21 cellular contexts compared by ENCODE assay signal in genomic region chr13:38372818-38373217, GRCh38. TPM values are rescaled to one million over a fixed set of nuclear protein-coding genes. Genes with fewer than 3 reads are reported as not detected.
A peak's percentile ranks its signal among the peaks of the same experiment; 100 is the strongest.
DNase-seq lines count a peak whose midpoint lies in the region; ATAC-seq, FAIRE-seq and TF ChIP-seq lines count a peak whose summit lies in the region.
"Had no signal": no experiment of that assay in that cellular context is flagged by ENCODE, and none has a peak within 500 bp of the region (broad histone marks: within the 10 kb centered on the region; RNA-seq: fewer than 3 reads in every experiment).

No MANE protein-coding gene starts in this region.

- H3K9ac ChIP-seq in HepG2 (ENCODE audit: insufficient read depth, low read depth, low read length) (no peak overlapping the region), trophoblast cell (ENCODE audit: low read length) (no peak overlapping the region), neuronal stem cell (ENCODE audit: low read depth, low read length, poor library complexity) (no peak overlapping the region)

- H2AK5ac ChIP-seq in trophoblast cell (ENCODE audit: low read length) (no peak overlapping the region), neuronal stem cell (ENCODE audit: low read depth, low read length) (no peak overlapping the region)

- POLR2A ChIA-PET in HEK293 (lab: Yijun Ruan, JAX) (no interaction called here), HepG2 (lab: Yijun Ruan, JAX) (interaction anchor here (1.4 kb wide), 1 partner anchor 23 kb away, joined by 5 read pairs; the partner anchor contains the start of gene UFM1)

- H3K9me3 ChIP-seq in HEK293 (ENCODE audit: control insufficient read depth, insufficient read depth, low read depth, low read length) (no peaks in the 10 kb centered on the region), HepG2 (ENCODE audit: low read length) (no peaks in the 10 kb centered on the region), trophoblast cell (ENCODE audit: insufficient read depth, low read depth, low read length) (no peaks in the 10 kb centered on the region), neuronal stem cell (replicated peaks in 1 of 2; ENCODE audit: control insufficient read depth in 2 of 2, insufficient read depth in 1 of 2, low read depth in 1 of 2, low read length in 2 of 2) (no peaks in the 10 kb centered on the region)
- H3K9me3 ChIP-seq: SJSA1 had no signal

- intact Hi-C loops in HepG2 (cut with micrococcal nuclease; ENCODE audit: unreplicated experiment): no loop called here

- FAIRE-seq in HepG2 (lab: Jason Lieb, UNC): no peak
- FAIRE-seq: A204.1 had no signal

- no peak for TF ChIP-seq RAD21 in HepG2 (CRISPR knock-in tag; IDR thresholded peaks at IDR 0.05)

- H3K14ac ChIP-seq in trophoblast cell (ENCODE audit: low read length): no peak overlapping the region
- no peak overlapping the region for H3K14ac ChIP-seq in neuronal stem cell (ENCODE audit: low read length)

- H3K27me3 ChIP-seq in HepG2 (ENCODE audit: control insufficient read depth in 1 of 2, insufficient read depth in 2 of 2, low read length in 2 of 2) (no peaks in the 10 kb centered on the region), trophoblast cell (ENCODE audit: insufficient read depth, low read length) (no peaks in the 10 kb centered on the region), neuronal stem cell (ENCODE audit: control insufficient read depth in 3 of 3, insufficient read depth in 3 of 3, low read depth in 1 of 3, low read length in 3 of 3) (no peaks in the 10 kb centered on the region)
- H3K27me3 ChIP-seq: SJSA1 had no signal

- no peak overlapping the region for H3K4ac ChIP-seq in trophoblast cell (ENCODE audit: low read depth, low read length)
- no peak overlapping the region for H3K4ac ChIP-seq in neuronal stem cell (ENCODE audit: low read length)

- H2AFZ ChIP-seq in HepG2 (ENCODE audit: low read length): no peak overlapping the region
- H2AFZ ChIP-seq in trophoblast cell (ENCODE audit: insufficient read depth, low read length, poor library complexity): no peak overlapping the region
- no peak overlapping the region for H2AFZ ChIP-seq in neuronal stem cell (ENCODE audit: low read length)

- H2BK5ac ChIP-seq in trophoblast cell (ENCODE audit: low read depth, low read length, poor library complexity) (no peak overlapping the region), neuronal stem cell (ENCODE audit: low read length) (no peak overlapping the region)

- H3K27ac ChIP-seq in HEK293 (ENCODE audit: extremely low read depth, low read depth, low read length) (no peak overlapping the region), HepG2 (ENCODE audit: extremely low read length, insufficient read depth, low read length) (no peak overlapping the region), trophoblast cell (ENCODE audit: low read depth, low read length) (no peak overlapping the region), neuronal stem cell (replicated peaks; ENCODE audit: low read length) (no peak overlapping the region)
- H3K27ac ChIP-seq: HL-60, SJSA1 had no signal

- no peak overlapping the region for H2BK15ac ChIP-seq in neuronal stem cell (ENCODE audit: low read length)

- H4K8ac ChIP-seq in trophoblast cell (ENCODE audit: low read depth, low read length) (no peak overlapping the region), neuronal stem cell (ENCODE audit: low read depth, low read length) (no peak overlapping the region)

- no peak for TF ChIP-seq EP300 in HepG2 (IDR thresholded peaks at IDR 0.05; ENCODE audit: low read depth in 2 of 2, low read length in 2 of 2)
- TF ChIP-seq EP300 in HepG2 (CRISPR knock-in tag; IDR thresholded peaks at IDR 0.05; ENCODE audit: borderline replicate concordance): no peak

- in situ Hi-C loops in HepG2 (cut with HindIII; ENCODE audit: extremely low pct_ligation_motif_present, low pct_unique_long_range_greater_than_20kb): no loop called here

- BruUV-seq in HepG2 (replicated peaks; lab: Mats Ljungman, UMichigan): no TSS peak

- TF ChIP-seq CTCF in HEK293 (tag by site-specific recombination; IDR thresholded peaks at IDR 0.05) (no peak), choroid plexus epithelial cell (conservative IDR thresholded peaks at IDR 0.05; ENCODE audit: low read depth, low read length) (no peak), HepG2 (CRISPR knock-in tag; IDR thresholded peaks at IDR 0.05) (no peak)

- no peaks in the 10 kb centered on the region for H4K20me1 ChIP-seq in HepG2 (ENCODE audit: insufficient read depth, low read length)

- H4K12ac ChIP-seq in trophoblast cell (ENCODE audit: low read depth, low read length): no peak overlapping the region

- no peaks in the 10 kb centered on the region for H3K36me3 ChIP-seq in HEK293 (ENCODE audit: control insufficient read depth in 2 of 2, insufficient read depth in 1 of 2, low read length in 2 of 2)
- no peaks in the 10 kb centered on the region for H3K36me3 ChIP-seq in HepG2 (replicated peaks in 1 of 2; ENCODE audit: control insufficient read depth in 1 of 2, insufficient read depth in 2 of 2, low read length in 2 of 2)
- no peaks in the 10 kb centered on the region for H3K36me3 ChIP-seq in trophoblast cell (ENCODE audit: control insufficient read depth in 1 of 2, insufficient read depth in 2 of 2, low read length in 2 of 2)
- H3K36me3 ChIP-seq in neuronal stem cell (replicated peaks in 1 of 2; ENCODE audit: control insufficient read depth in 2 of 2, insufficient read depth in 2 of 2, low read length in 2 of 2): no peaks in the 10 kb centered on the region
- H3K36me3 ChIP-seq: SJSA1 had no signal

- H3K4me2 ChIP-seq in HepG2 (ENCODE audit: low read depth, low read length): no peak overlapping the region
- H3K4me2 ChIP-seq in trophoblast cell (ENCODE audit: low read length): no peak overlapping the region
- H3K4me2 ChIP-seq in neuronal stem cell (ENCODE audit: insufficient read depth, low read length, poor library complexity, severe bottlenecking): no peak overlapping the region

- no peaks in the 10 kb centered on the region for H3K79me1 ChIP-seq in trophoblast cell (ENCODE audit: low read length)
- no peaks in the 10 kb centered on the region for H3K79me1 ChIP-seq in neuronal stem cell (ENCODE audit: low read depth, low read length)

- whole genome bisulfite sequencing in HepG2 (ENCODE audit: low lambda C conversion rate): 0% methylated on average over 6 of the region's 6 CpGs
- WGBS in trophoblast cell (ENCODE audit: extremely low coverage, insufficient coverage, insufficient read length): no CpG with 5 or more reads among the region's 6 CpGs
- WGBS in neuronal stem cell (ENCODE audit: extremely low coverage in 2 of 2, insufficient read length in 2 of 2, insufficient replicate concordance in 1 of 2), 2 donors: no CpG with 5 or more reads among the region's 6 CpGs

- DNase-seq in choroid plexus epithelial cell (ENCODE audit: low read depth) (peak; percentile 10), HepG2 (ENCODE audit: low spot score) (no peak), trophoblast cell (peak; percentile 17 to 42), NCI-H2081 (lab: John Stamatoyannopoulos, UW) (no peak), UCSD-AML1 (lab: John Stamatoyannopoulos, UW; ENCODE audit: unreplicated experiment) (no peak), neuronal stem cell (ENCODE audit: low spot score) (no peak)
- DNase-seq: DMS79, H9, KBM-7, NCI-H1092 treated with DMSO at 0.1 percent for 48 hours, NCI-H1436 treated with DMSO at 0.1 percent for 48 hours, NCI-H2029 treated with DMSO at 0.1 percent for 48 hours, NCI-H2171 treated with DMSO at 0.1 percent for 48 hours, NCI-H526 treated with DMSO at 0.1 percent for 48 hours, OCI-M1 had no signal

- H3K79me2 ChIP-seq in HepG2 (ENCODE audit: insufficient read depth, low read length) (no peaks in the 10 kb centered on the region), trophoblast cell (ENCODE audit: control insufficient read depth, insufficient read depth, low read length, poor library complexity) (no peaks in the 10 kb centered on the region)

- no peaks in the 10 kb centered on the region for H3K4me1 ChIP-seq in HEK293 (ENCODE audit: control insufficient read depth, insufficient read depth, low read length)
- H3K4me1 ChIP-seq in HepG2 (ENCODE audit: insufficient read depth, low read length): peaks cover 6% of the 10 kb centered on the region; the same call in 1 of the 2 replicates
- H3K4me1 ChIP-seq in trophoblast cell (ENCODE audit: control insufficient read depth in 1 of 2, insufficient read depth in 2 of 2, low read length in 2 of 2): no peaks in the 10 kb centered on the region
- no peaks in the 10 kb centered on the region for H3K4me1 ChIP-seq in neuronal stem cell (ENCODE audit: control insufficient read depth in 2 of 2, insufficient read depth in 1 of 2, low read depth in 1 of 2, low read length in 2 of 2)

- CTCF ChIA-PET in HEK293 (lab: Yijun Ruan, JAX): no interaction called here
- CTCF ChIA-PET in HepG2 (lab: Yijun Ruan, JAX; ENCODE audit: low intra/inter-chr PET ratio, low total read pairs): no interaction called here

- H3K23ac ChIP-seq in trophoblast cell (ENCODE audit: low read length) (no peak overlapping the region), neuronal stem cell (ENCODE audit: low read depth, low read length, poor library complexity) (no peak overlapping the region)

- H2BK12ac ChIP-seq in trophoblast cell (ENCODE audit: low read length) (no peak overlapping the region), neuronal stem cell (ENCODE audit: low read length) (no peak overlapping the region)

- H4K91ac ChIP-seq in trophoblast cell (ENCODE audit: low read depth, low read length) (no peak overlapping the region), neuronal stem cell (ENCODE audit: low read depth, low read length, poor library complexity) (no peak overlapping the region)

- H3K18ac ChIP-seq in trophoblast cell (ENCODE audit: low read length) (no peak overlapping the region), neuronal stem cell (ENCODE audit: low read length) (no peak overlapping the region)

- H2BK120ac ChIP-seq in trophoblast cell (ENCODE audit: insufficient read depth, low read length, poor library complexity) (no peak overlapping the region), neuronal stem cell (ENCODE audit: low read depth, low read length) (no peak overlapping the region)

- H3K4me3 ChIP-seq in HEK293 (ENCODE audit: low read depth, low read length) (no peak overlapping the region), choroid plexus epithelial cell (ENCODE audit: low read depth, low read length) (no peak overlapping the region), HepG2 (replicated peaks in 1 of 3; ENCODE audit: insufficient read depth in 1 of 3, low read depth in 2 of 3, low read length in 3 of 3) (no peak overlapping the region), trophoblast cell (ENCODE audit: low read depth, low read length) (no peak overlapping the region), neuronal stem cell (ENCODE audit: low read length in 2 of 2) (no peak overlapping the region)
- H3K4me3 ChIP-seq: SJSA1 had no signal

- ATAC-seq in HepG2 (peak; percentile 43; the same call in 1 of the 3 replicates), HG03135 (IDR thresholded peaks at IDR 0.05; ENCODE audit: unreplicated experiment) (no peak)
- ATAC-seq: Right ventricle myocardium inferior had no signal

- TF ChIP-seq POLR2A in HepG2 (IDR thresholded peaks at IDR 0.05; ENCODE audit: insufficient read depth in 1 of 2, low read depth in 2 of 2, low read length in 2 of 2): no peak

RNA-seq across cellular contexts. Expression of gene UFM1, which starts 23.2 kb away (rescaled TPM):
- 42.6 and 61.2 TPM in 2 replicates for total RNA-seq in HepG2 (2016; rRNA removed; fragmentation: Illumina TruSeq; extraction: Trizol)
- total RNA-seq in HepG2 (2016; cell fraction: cytosol; rRNA removed; fragmentation: Illumina TruSeq; extraction: Trizol; ENCODE audit: low read depth): 4.4 and 6.1 TPM in 2 replicates
- total RNA-seq in HepG2 (2016; cell fraction: insoluble cytoplasmic fraction; rRNA removed; fragmentation: Illumina TruSeq; extraction: Trizol): 44.5 and 64.1 TPM in 2 replicates
- total RNA-seq in HepG2 (2016; cell fraction: membrane; rRNA removed; fragmentation: Illumina TruSeq; extraction: Trizol): 23.2 and 23.8 TPM in 2 replicates
- total RNA-seq in HepG2 (2016; cell fraction: nucleus; rRNA removed; fragmentation: Illumina TruSeq; extraction: Trizol): 50.8 and 53.3 TPM in 2 replicates
- polyA plus RNA-seq in HepG2 (2011; rRNA removed): 40.3 and 47.0 TPM in 2 replicates
- polyA plus RNA-seq in HepG2 (2011; cell fraction: cytosol; rRNA removed): 13.1 and 19.2 TPM in 2 replicates
- 22.2 and 29.6 TPM in 2 replicates for polyA plus RNA-seq in HepG2 (2011; cell fraction: nucleus; rRNA removed)
- polyA plus RNA-seq in HepG2 (2012): 31.2 and 37.2 TPM in 2 replicates
- 5.9 and 6.6 TPM in 2 replicates for polyA plus RNA-seq in HepG2 (2016; cell fraction: cytosol; fragmentation: Illumina TruSeq; extraction: Trizol; ENCODE audit: low read depth)
- polyA plus RNA-seq in HepG2 (2016; cell fraction: insoluble cytoplasmic fraction; fragmentation: Illumina TruSeq; extraction: Trizol; ENCODE audit: low read depth): 58.1 and 66.5 TPM in 2 replicates
- polyA plus RNA-seq in HepG2 (2016; cell fraction: membrane; fragmentation: Illumina TruSeq; extraction: Trizol; ENCODE audit: low read depth): 14.6 and 16.0 TPM in 2 replicates
- polyA plus RNA-seq in HepG2 (2016; cell fraction: nucleus; fragmentation: Illumina TruSeq; extraction: Trizol; ENCODE audit: insufficient read depth, low read depth): 59.7 and 60.4 TPM in 2 replicates
- 13.6 and 15.7 TPM in 2 replicates for polyA minus RNA-seq in HepG2 (2011; rRNA and poly(A)+ RNA removed; ENCODE audit: low replicate concordance)
- 15.9 and 20.5 TPM in 2 replicates for polyA minus RNA-seq in HepG2 (2011; cell fraction: cytosol; rRNA and poly(A)+ RNA removed)
- 97.6 and 97.8 TPM in 2 replicates for polyA minus RNA-seq in HepG2 (2011; cell fraction: nucleus; rRNA and poly(A)+ RNA removed)
- polyA plus RNA-seq in trophoblast cell (2013): 57.3 and 61.8 TPM in 2 replicates
- 34.6 TPM for polyA plus RNA-seq in neuronal stem cell (2013, experiment 1 of 2)
- 34.7 TPM for polyA plus RNA-seq in neuronal stem cell (2013, experiment 2 of 2)

Comparison
In these comparisons a context has a peak if more than half of its experiments do, and no peak if none do; other contexts are left out.
1. DNase-seq: peak in choroid plexus epithelial cell (single experiment) and trophoblast cell (2 of 2); none in HepG2 (single experiment), NCI-H2081 (0 of 2), UCSD-AML1 (single experiment) and neuronal stem cell (single experiment).
2. Of the 63 proteins assayed by ChIP-seq in both HepG2 and HEK293: peak only in HepG2: none; only in HEK293: PRDM4; in both: none; in neither: 62.